Comparison of ENCODE assay signal across 13 cellular contexts in the genomic region with DNA sequence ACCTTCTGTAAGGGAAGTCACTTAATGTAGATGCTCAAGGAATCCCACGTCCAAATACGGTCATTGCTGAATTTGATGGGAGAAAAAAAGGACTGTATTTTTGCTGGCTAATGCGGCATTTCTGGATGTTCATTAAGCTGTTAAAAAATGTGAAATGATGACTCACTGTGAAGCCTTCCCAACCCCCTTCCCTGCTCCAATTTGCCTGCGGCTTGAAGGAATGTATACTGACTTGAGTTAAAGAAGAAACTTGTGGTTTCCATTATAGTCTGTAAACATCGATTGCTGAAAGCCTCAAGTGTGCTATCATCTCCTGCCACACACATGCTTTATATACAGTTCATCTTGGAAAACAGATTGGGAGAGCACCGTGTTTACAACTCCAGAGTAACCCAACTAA.
A peak's percentile ranks its signal among the peaks of the same experiment; 100 is the strongest.
DNase-seq lines count a peak whose midpoint lies in the region; ATAC-seq and TF ChIP-seq lines count a peak whose summit lies in the region.
"Had no signal": no experiment of that assay in that cellular context is flagged by ENCODE, and none has a peak within 500 bp of the region (broad histone marks: within the 10 kb centered on the region; RNA-seq: fewer than 3 reads in every experiment).

No MANE protein-coding gene starts in this region.

- CTCF ChIA-PET in A673 (lab: Charles Lee): no interaction called here

- intact Hi-C loops in A673 (cut with micrococcal nuclease; ENCODE audit: unreplicated experiment) (no loop called here), lower lobe of right lung (cut with DNase I) (no loop called here)

- BruUV-seq in A673 (replicated peaks; lab: Mats Ljungman, UMichigan): no TSS peak

- H3K36me3 ChIP-seq in A673 (ENCODE audit: insufficient read depth, low read length, poor library complexity, severe bottlenecking) (no peaks in the 10 kb centered on the region), lower lobe of right lung (no peaks in the 10 kb centered on the region)
- H3K36me3 ChIP-seq: BLaER1 had no signal

- TF ChIP-seq CTCF in A673 (conservative IDR thresholded peaks at IDR 0.05; ENCODE audit: low read depth, low read length) (no peak), astrocyte of the spinal cord (IDR thresholded peaks at IDR 0.05; ENCODE audit: low read depth, low read length) (no peak), lower lobe of right lung (IDR thresholded peaks at IDR 0.05) (no peak)

- in situ Hi-C loops in astrocyte of the spinal cord (cut with HindIII; ENCODE audit: low sequenced_read_pairs): no loop called here

- POLR2A ChIA-PET in A673 (lab: Charles Lee; ENCODE audit: low non-redundant PET): no interaction called here

- H3K27ac ChIP-seq in A673 (ENCODE audit: low read depth, low read length, poor library complexity, severe bottlenecking) (no peak overlapping the region), lower lobe of right lung (no peak overlapping the region)
- H3K27ac ChIP-seq: BLaER1 had no signal

- no peaks in the 10 kb centered on the region for H3K9me3 ChIP-seq in A673 (ENCODE audit: low read depth, low read length, poor library complexity, severe bottlenecking)
- H3K9me3 ChIP-seq in lower lobe of right lung: no peaks in the 10 kb centered on the region
- H3K9me3 ChIP-seq: BLaER1 had no signal

- H3K4me1 ChIP-seq in A673 (ENCODE audit: insufficient read depth, low read length, poor library complexity, severe bottlenecking): peaks cover 7% of the 10 kb centered on the region
- H3K4me1 ChIP-seq in lower lobe of right lung: no peaks in the 10 kb centered on the region
- H3K4me1 ChIP-seq: BLaER1 had no signal

- H3K4me3 ChIP-seq in A673 (ENCODE audit: low read depth, low read length, poor library complexity, severe bottlenecking) (no peak overlapping the region), astrocyte of the spinal cord (ENCODE audit: low read depth, low read length) (no peak overlapping the region), lower lobe of right lung (no peak overlapping the region)
- H3K4me3 ChIP-seq: BLaER1, skin epidermis had no signal

- DNase-seq in A673 (ENCODE audit: low spot score): peak; percentile 61
- peak; percentile 92 for DNase-seq in HS-5 (ENCODE audit: low read depth)
- DNase-seq in astrocyte of the spinal cord (ENCODE audit: low read depth, low spot score): peak; percentile 92
- DNase-seq in kidney tubule cell (ENCODE audit: low spot score): peak; percentile 83
- DNase-seq in CD1c-positive myeloid dendritic cell (ENCODE audit: extremely low spot score): no peak
- no peak for DNase-seq in lower lobe of right lung
- DNase-seq in ureter (ENCODE audit: low spot score): no peak
- DNase-seq: left ventricle myocardium superior, NCI-H1105 had no signal

- H3K27me3 ChIP-seq in A673 (replicated peaks; ENCODE audit: insufficient read depth, low read depth, low read length, poor library complexity) (no peaks in the 10 kb centered on the region), lower lobe of right lung (ENCODE audit: low read depth) (no peaks in the 10 kb centered on the region)
- H3K27me3 ChIP-seq: BLaER1 had no signal

- ATAC-seq in lower lobe of right lung: no peak
- ATAC-seq in GM21529 (IDR thresholded peaks at IDR 0.05; ENCODE audit: unreplicated experiment): no peak
- ATAC-seq: left ventricle myocardium superior, WTC11 had no signal

Comparison
In these comparisons a context has a peak if more than half of its experiments do, and no peak if none do; other contexts are left out.
1. DNase-seq: peak in A673 (single experiment), HS-5 (single experiment), astrocyte of the spinal cord (single experiment) and kidney tubule cell (single experiment); none in CD1c-positive myeloid dendritic cell (single experiment), lower lobe of right lung (single experiment) and ureter (single experiment).